ENCODE assay signal across 29 cellular contexts in the genomic region with DNA sequence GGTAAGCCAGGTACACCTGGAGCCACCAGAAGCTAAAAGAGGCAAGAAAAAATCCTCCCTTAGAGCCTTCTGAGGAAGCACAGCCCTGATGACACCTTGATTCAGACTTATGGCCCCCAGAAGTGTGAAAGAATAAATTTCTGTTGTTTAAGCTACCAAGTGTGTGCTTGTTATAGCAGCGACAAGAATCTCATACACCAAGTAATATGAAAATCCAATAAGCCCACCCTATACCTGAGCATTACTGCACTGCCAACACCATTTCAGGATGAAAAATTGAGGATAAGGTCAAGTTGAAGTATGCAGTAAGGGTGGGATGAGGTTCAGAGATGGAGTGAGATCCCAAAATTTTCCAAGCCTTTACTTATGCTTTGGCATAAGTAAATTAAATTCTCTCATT.
"Had no signal": no experiment of that assay in that cellular context is flagged by ENCODE, and none has a peak within 500 bp of the region (broad histone marks: within the 10 kb centered on the region; RNA-seq: fewer than 3 reads in every experiment).

No MANE protein-coding gene starts in this region.

- H3K4me1 Mint-ChIP-seq: endodermal cell had no signal

- H3K9me3 ChIP-seq: colonic mucosa, gastrocnemius medialis had no signal

- ATAC-seq: effector memory CD8-positive, alpha-beta T cell; esophagus mucosa; foreskin keratinocyte; gastrocnemius medialis; gastroesophageal sphincter; heart left ventricle; heart right ventricle had no signal

- H3K27me3 Mint-ChIP-seq: dendritic cell treated with granulocyte-macrophage colony-stimulating factor and Interleukin-4, amounts not matched to agents 40 ng/mL and 50 ng/mL, for 4 days had no signal

- H3K4me3 ChIP-seq: colonic mucosa, coronary artery, dorsolateral prefrontal cortex, esophagus muscularis mucosa, esophagus squamous epithelium, gastrocnemius medialis, gastroesophageal sphincter, heart left ventricle, heart right ventricle had no signal

- FAIRE-seq: colon, endometrium, endothelial cell of umbilical vein, frontal cortex had no signal

- H3K36me3 ChIP-seq: colonic mucosa, esophagus muscularis mucosa, esophagus squamous epithelium, gastrocnemius medialis, gastroesophageal sphincter, heart left ventricle, heart right ventricle had no signal

- H3K4me1 ChIP-seq: colonic mucosa, esophagus muscularis mucosa, esophagus squamous epithelium, foreskin keratinocyte, gastrocnemius medialis, gastroesophageal sphincter, heart left ventricle, heart right ventricle had no signal

- H3K27ac ChIP-seq: colonic mucosa, coronary artery, dorsolateral prefrontal cortex, epithelial cell of prostate, esophagus muscularis mucosa, esophagus squamous epithelium, foreskin keratinocyte, gastrocnemius medialis, gastroesophageal sphincter, heart left ventricle, heart right ventricle had no signal

- H3K27ac Mint-ChIP-seq: dendritic cell treated with granulocyte-macrophage colony-stimulating factor and Interleukin-4, amounts not matched to agents 40 ng/mL and 50 ng/mL, for 4 days; effector memory CD8-positive, alpha-beta T cell; endodermal cell had no signal

- H3K27me3 ChIP-seq: colonic mucosa, dorsolateral prefrontal cortex, esophagus muscularis mucosa, esophagus squamous epithelium, gastrocnemius medialis, gastroesophageal sphincter, heart left ventricle, heart right ventricle had no signal

- H3K4me3 Mint-ChIP-seq: dendritic cell treated with granulocyte-macrophage colony-stimulating factor and Interleukin-4, amounts not matched to agents 40 ng/mL and 50 ng/mL, for 4 days; effector memory CD8-positive, alpha-beta T cell; endodermal cell had no signal

- DNase-seq: colonic mucosa; cortex of kidney; dermis blood vessel endothelial cell; dorsolateral prefrontal cortex; effector CD4-positive, alpha-beta T cell; effector CD8-positive, alpha-beta T cell; effector memory CD4-positive, alpha-beta T cell; effector memory CD8-positive, alpha-beta T cell; endodermal cell; erythroblast; esophagus squamous epithelium; foreskin fibroblast; foreskin keratinocyte; foreskin melanocyte; gastrocnemius medialis; glutamatergic neuron; head of caudate nucleus; heart left ventricle; heart right ventricle had no signal
